In the genomic region with DNA sequence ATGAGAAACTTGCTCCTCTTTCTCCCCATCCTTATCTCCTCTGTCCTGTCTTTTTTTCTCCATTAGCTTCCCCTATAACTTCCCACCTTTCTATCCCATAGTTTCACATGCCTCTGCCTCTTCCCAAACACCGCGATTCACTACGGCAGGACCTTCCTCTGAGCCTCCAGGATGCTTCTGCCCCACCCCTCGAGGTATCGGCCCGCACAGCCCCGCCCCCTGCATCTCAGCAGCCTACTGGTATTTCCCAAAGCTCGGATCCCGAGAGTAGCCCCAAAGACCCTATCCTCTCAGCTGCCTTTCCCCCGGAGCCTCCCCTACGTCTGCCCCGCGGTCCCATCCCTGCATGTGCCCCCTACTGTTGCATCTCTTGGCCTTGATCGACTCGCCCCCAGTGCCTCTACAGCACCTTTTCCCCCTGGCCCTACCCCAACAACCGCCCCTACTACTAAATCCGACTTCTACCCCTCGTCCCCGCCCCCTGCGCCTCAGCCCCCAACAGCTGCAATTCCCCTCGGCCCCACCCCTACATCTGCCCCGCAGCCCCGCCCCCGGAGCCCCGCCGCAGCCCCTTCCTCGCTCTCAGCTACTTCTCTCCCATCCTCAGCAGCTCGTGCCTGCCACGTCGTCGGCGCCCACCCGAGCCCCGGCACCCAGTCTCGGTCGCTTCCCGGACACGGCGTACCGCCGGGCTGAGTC, we compare ENCODE assay signal across 8 cellular contexts. TPM values are rescaled to one million over a fixed set of nuclear protein-coding genes. Genes with fewer than 3 reads are reported as not detected.
DNase-seq lines count a peak whose midpoint lies in the region; ATAC-seq and TF ChIP-seq lines count a peak whose summit lies in the region.

No MANE protein-coding gene starts in this region.

- peak overlapping the region; percentile 92 for H3K4me3 Mint-ChIP-seq in chondrocyte (ENCODE audit: unreplicated experiment)

- H3K27ac ChIP-seq in VCaP (peak overlapping the region; percentile 73), liver (ENCODE audit: low read depth in 1 of 2, low read length in 2 of 2) (peak overlapping the region; percentile 73 to 86)

- DNase-seq in AG04449 (ENCODE audit: low read depth, low spot score), result no peak
- peak; percentile 44 for DNase-seq in M059J (ENCODE audit: low read depth)
- no peak for DNase-seq in chondrocyte (ENCODE audit: low spot score)
- DNase-seq in stimulated activated CD8-positive, alpha-beta memory T cell treated with anti-CD3 and anti-CD28 coated beads, Interleukin-12 subunit alpha, Interleukin-12 subunit beta, amount 100 ng/mL, for 1 hour (ENCODE audit: low read depth), result peak; percentile 36

- peaks cover 5 to 14% (median 11%) of the 10 kb centered on the region in 4 donors for H3K4me1 ChIP-seq in liver (ENCODE audit: control insufficient read depth in 4 of 4, insufficient read depth in 4 of 4, low read length in 3 of 4)

- no peak overlapping the region for H3K9ac ChIP-seq in liver (ENCODE audit: low read depth in 1 of 2, low read length in 2 of 2)

- CTCF ChIA-PET in AG04449 (lab: Yijun Ruan, JAX), result interaction anchor here (0.8 to 10.1 kb wide), 15 partner anchors 12 to 158 kb away, joined by 3 to 220 read pairs (median 4); partner anchors contain the start of genes ITGA10, NUDT17 and RBM8A

- peaks cover 1 to 26% (median 17%) of the 10 kb centered on the region in 4 donors for H3K36me3 ChIP-seq in liver (ENCODE audit: control insufficient read depth in 4 of 4, insufficient read depth in 3 of 4, low read depth in 1 of 4, low read length in 3 of 4)

- peaks cover 22% of the 10 kb centered on the region for H3K36me3 Mint-ChIP-seq in chondrocyte (ENCODE audit: low read depth)

- no peak for TF ChIP-seq RAD21 in liver (IDR thresholded peaks at IDR 0.05)

- H3K27me3 ChIP-seq in liver (ENCODE audit: control insufficient read depth in 4 of 4, insufficient read depth in 4 of 4, low read length in 3 of 4), result no peaks in the 10 kb centered on the region

- no peaks in the 10 kb centered on the region for H3K27me3 Mint-ChIP-seq in chondrocyte (ENCODE audit: low read depth)

- H3K4me3 ChIP-seq in AG04449 (ENCODE audit: low read depth, low read length) (peak overlapping the region; percentile 92), liver (ENCODE audit: low read depth in 1 of 3, low read length in 3 of 3) (peak overlapping the region; percentile 68 to 94 (median 83))

- WGBS in liver, result under 1% methylated on average over 41 of the region's 41 CpGs

- no peaks in the 10 kb centered on the region for H3K9me3 Mint-ChIP-seq in chondrocyte (ENCODE audit: low read depth)

- no peaks in the 10 kb centered on the region for H3K9me3 ChIP-seq in liver (ENCODE audit: control insufficient read depth in 4 of 4, low read length in 3 of 4)

- TF ChIP-seq CTCF in AG04449 (IDR thresholded peaks at IDR 0.05; ENCODE audit: insufficient read depth, low read length, missing control alignments), result no peak
- no peak for TF ChIP-seq CTCF in VCaP (conservative IDR thresholded peaks at IDR 0.05)
- no peak for TF ChIP-seq CTCF in chondrocyte (IDR thresholded peaks at IDR 0.05)
- TF ChIP-seq CTCF in liver (IDR thresholded peaks at IDR 0.05; ENCODE audit: low read depth, low read length, missing input control), result no peak

- POLR2A ChIA-PET in AG04449 (lab: Yijun Ruan, JAX), result interaction anchor here (0.6 to 3.0 kb wide), 13 partner anchors 11 to 105 kb away, joined by 3 to 80 read pairs (median 6); partner anchors contain the start of genes ANKRD34A, ANKRD35, LIX1L and NUDT17

- ATAC-seq in GM19025 (IDR thresholded peaks at IDR 0.05; ENCODE audit: low read depth, unreplicated experiment) (peak; percentile 18), HG03354 (IDR thresholded peaks at IDR 0.05; ENCODE audit: poor library complexity, severe bottlenecking, unreplicated experiment) (no peak)

- peaks cover 19% of the 10 kb centered on the region for H3K4me1 Mint-ChIP-seq in chondrocyte (ENCODE audit: low read depth)

- peak overlapping the region; percentile 98 for H3K27ac Mint-ChIP-seq in chondrocyte (ENCODE audit: unreplicated experiment)

TF ChIP-seq in liver, 16 proteins besides CTCF, POLR2A, EP300 and RAD21:
- no peak for TF ChIP-seq JUND (IDR thresholded peaks at IDR 0.05)
- no peak for TF ChIP-seq SP1 (IDR thresholded peaks at IDR 0.05)
- no peak for TF ChIP-seq YY1 (IDR thresholded peaks at IDR 0.05)
- no peak for TF ChIP-seq NR2F2 (IDR thresholded peaks at IDR 0.05)
- TF ChIP-seq ATF3 (IDR thresholded peaks at IDR 0.05), result no peak
- no peak for TF ChIP-seq FOXA2 (IDR thresholded peaks at IDR 0.05)
- TF ChIP-seq RXRA (IDR thresholded peaks at IDR 0.05), result no peak
- no peak for TF ChIP-seq FOXA1 (IDR thresholded peaks at IDR 0.05)
- no peak for TF ChIP-seq HNF4G (IDR thresholded peaks at IDR 0.05)
- TF ChIP-seq EGR1 (IDR thresholded peaks at IDR 0.05; ENCODE audit: low read depth in 2 of 2), result no peak
- TF ChIP-seq, protein P1, sequence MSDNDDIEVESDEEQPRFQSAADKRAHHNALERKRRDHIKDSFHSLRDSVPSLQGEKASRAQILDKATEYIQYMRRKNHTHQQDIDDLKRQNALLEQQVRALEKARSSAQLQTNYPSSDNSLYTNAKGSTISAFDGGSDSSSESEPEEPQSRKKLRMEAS (IDR thresholded peaks at IDR 0.05), result no peak
TF ChIP-seq in liver: peak in this region for 0.

RNA-seq across cellular contexts. Expression of gene PIAS3, which starts 0.5 kb away (rescaled TPM):
- total RNA-seq in M059J (2014; rRNA removed; shearing (Covaris generic)), result 31.5 and 36.6 TPM in 2 replicates
- total RNA-seq in chondrocyte, result 57.1 to 58.5 TPM (median 57.1 TPM) in 3 replicates
- 1 to 10 TPM; 1.7 to 3.4 TPM for total RNA-seq in liver
- 1 to 10 TPM; 4.5 to 6.3 TPM for polyA plus RNA-seq in liver

RNA-seq across cellular contexts. Expression of gene NUDT17, which starts 13.0 kb away (rescaled TPM):
- 3.1 and 3.2 TPM in 2 replicates for total RNA-seq in M059J (2014; rRNA removed; shearing (Covaris generic))
- total RNA-seq in chondrocyte (3.8 to 7.3 TPM (median 6.5 TPM) in 3 replicates), liver (1 to 10 TPM in 1 of 2 donors, under 1 TPM in 1; 0.59 to 2.1 TPM)
- 1 to 10 TPM in 1 of 2 donors, under 1 TPM in 1; 0.78 to 1.3 TPM for polyA plus RNA-seq in liver

RNA-seq across cellular contexts. Expression of gene ANKRD35, which starts 27.3 kb away (rescaled TPM):
- 0.12 and 0.25 TPM in 2 replicates for total RNA-seq in M059J (2014; rRNA removed; shearing (Covaris generic))
- total RNA-seq in chondrocyte, result not detected in 3 replicates
- 1 to 10 TPM in 1 of 2 donors, under 1 TPM in 1; 0.05 to 1.2 TPM for total RNA-seq in liver
- polyA plus RNA-seq in liver, result 1 to 10 TPM; 1.6 to 1.9 TPM

RNA-seq across cellular contexts. Expression of gene POLR3C, which starts 34.4 kb away (rescaled TPM):
- 48.2 and 51.1 TPM in 2 replicates for total RNA-seq in M059J (2014; rRNA removed; shearing (Covaris generic))
- 28.3 to 31.3 TPM (median 30.7 TPM) in 3 replicates for total RNA-seq in chondrocyte
- 10 to 100 TPM; 12.6 to 22.0 TPM for total RNA-seq in liver
- polyA plus RNA-seq in liver, result 1 to 10 TPM; 6.3 to 8.5 TPM

RNA-seq across cellular contexts. Expression of gene RNF115, which starts 34.5 kb away (rescaled TPM):
- total RNA-seq in M059J (2014; rRNA removed; shearing (Covaris generic)), result 15.1 and 17.9 TPM in 2 replicates
- total RNA-seq in chondrocyte (12.7 to 16.4 TPM (median 13.0 TPM) in 3 replicates), liver (10 to 100 TPM in 1 of 2 donors, 1 to 10 TPM in 1; 8.5 to 10.0 TPM)
- 1 to 10 TPM; 3.2 to 6.7 TPM for polyA plus RNA-seq in liver

Comparison
In these comparisons a context has a peak if more than half of its experiments do, and no peak if none do; other contexts are left out.
1. DNase-seq: peak in M059J (single experiment) and stimulated activated CD8-positive, alpha-beta memory T cell treated with anti-CD3 and anti-CD28 coated beads, Interleukin-12 subunit alpha, Interleukin-12 subunit beta, amount 100 ng/mL, for 1 hour (single experiment); none in AG04449 (single experiment) and chondrocyte (single experiment).